Comparison of ENCODE assay signal across 8 cellular contexts in genomic region chrX:119692241-119693031, GRCh38. TPM values are rescaled to one million over a fixed set of nuclear protein-coding genes. Genes with fewer than 3 reads are reported as not detected.
A peak's percentile ranks its signal among the peaks of the same experiment; 100 is the strongest.
DNase-seq lines count a peak whose midpoint lies in the region; ATAC-seq and TF ChIP-seq lines count a peak whose summit lies in the region.

No MANE protein-coding gene starts in this region.

- peak overlapping the region; percentile 97 for H3K4me3 Mint-ChIP-seq in CD4-positive, alpha-beta T cell
- peak overlapping the region; percentile 93 to 100 (median 96) for H3K4me3 Mint-ChIP-seq in naive B cell

- intact Hi-C loops in CD4-positive, alpha-beta T cell (cut with DNase I, micrococcal nuclease): loop anchor here (2.0 to 10.0 kb wide), 6 partner anchors 14 to 88 kb away; partner anchors contain the start of gene NKRF (in 2 of the 2)
- intact Hi-C loops in transverse colon (cut with DNase I; ENCODE audit: low total_unique reads): no loop called here

- H3K36me3 Mint-ChIP-seq in CD4-positive, alpha-beta T cell (ENCODE audit: low read depth): peaks cover 41% of the 10 kb centered on the region
- no peaks in the 10 kb centered on the region for H3K36me3 Mint-ChIP-seq in naive B cell

- 48% methylated on average over 53 of the region's 66 CpGs; no CpG with 5 or more reads in 1 of the 2 donors for WGBS in transverse colon (ENCODE audit: low coverage in 1 of 2), 2 donors

- TF ChIP-seq POLR2A in transverse colon (IDR thresholded peaks at IDR 0.05): peak; percentile 30

- TF ChIP-seq CTCF in CD4-positive, alpha-beta T cell (IDR thresholded peaks at IDR 0.05): peak; percentile 16
- TF ChIP-seq CTCF in epithelial cell of proximal tubule (conservative IDR thresholded peaks at IDR 0.05; ENCODE audit: low read depth, low read length): no peak
- no peak for TF ChIP-seq CTCF in transverse colon (IDR thresholded peaks at IDR 0.05)

- no peaks in the 10 kb centered on the region for H3K9me3 Mint-ChIP-seq in CD4-positive, alpha-beta T cell
- H3K9me3 Mint-ChIP-seq in naive B cell: peaks cover 0 to 3% (median 0%) of the 10 kb centered on the region in 7 donors

- H3K36me3 ChIP-seq in transverse colon: no peaks in the 10 kb centered on the region

- no peaks in the 10 kb centered on the region for H3K27me3 ChIP-seq in CD4-positive, alpha-beta T cell (ENCODE audit: control insufficient read depth, insufficient read depth, low read length)
- H3K27me3 ChIP-seq in transverse colon: no peaks in the 10 kb centered on the region

- H3K4me3 ChIP-seq in epithelial cell of proximal tubule (ENCODE audit: low read depth, low read length) (peak overlapping the region; percentile 66), transverse colon (peak overlapping the region; percentile 58 to 83 (median 71))

- peak overlapping the region; percentile 85 for H3K27ac ChIP-seq in CD4-positive, alpha-beta T cell (ENCODE audit: low read depth, low read length)
- H3K27ac ChIP-seq in transverse colon: peak overlapping the region; percentile 86 to 93 (median 89)

- in situ Hi-C loops in transverse colon (cut with MboI; ENCODE audit: low pct_ligation_motif_present in 1 of 4, low pct_unique_long_range_greater_than_20kb in 1 of 4, low sequenced_read_pairs in 3 of 4): no loop called here

- peak; percentile 42 to 75 (median 56) for DNase-seq in CD4-positive, alpha-beta T cell
- DNase-seq in NCI-H510A treated with DMSO at 0.1 percent for 48 hours (lab: John Stamatoyannopoulos, UW): peak; percentile 40
- DNase-seq in activated CD8-positive, alpha-beta memory T cell treated with anti-CD3 and anti-CD28 coated beads, Interleukin-2, amount 50 U/mL, for 4 hours: peak; percentile 70
- DNase-seq in epithelial cell of proximal tubule (ENCODE audit: low read depth): no peak
- DNase-seq in naive B cell: peak; percentile 56
- peak; percentile 47 for DNase-seq in transverse colon

- peak overlapping the region; percentile 96 for H3K27ac Mint-ChIP-seq in CD4-positive, alpha-beta T cell
- H3K27ac Mint-ChIP-seq in naive B cell: peak overlapping the region; percentile 80 to 99 (median 96)

- no peak for TF ChIP-seq EP300 in transverse colon (IDR thresholded peaks at IDR 0.05; ENCODE audit: low read depth)

- H3K4me1 ChIP-seq in transverse colon: peaks cover 0 to 6% (median 0%) of the 10 kb centered on the region in 4 donors

- H3K9me3 ChIP-seq in CD4-positive, alpha-beta T cell (ENCODE audit: control insufficient read depth, low read length): no peaks in the 10 kb centered on the region
- H3K9me3 ChIP-seq in transverse colon: no peaks in the 10 kb centered on the region

- POLR2A ChIA-PET in CD4-positive, alpha-beta T cell (lab: Charles Lee): interaction anchor here (0.6 to 6.8 kb wide), 24 partner anchors 8 to 1196 kb away, joined by 3 to 199 read pairs (median 8); partner anchors contain the start of genes NDUFA1, NKRF, RNF113A and RPL39

- peak; percentile 47 for ATAC-seq in CD4-positive, alpha-beta T cell (ENCODE audit: poor library complexity)
- peak; percentile 32 for ATAC-seq in GM21515 (IDR thresholded peaks at IDR 0.05; ENCODE audit: unreplicated experiment)
- peak; percentile 45 to 55 for ATAC-seq in naive B cell (ENCODE audit: low read depth in 2 of 2)
- no peak for ATAC-seq in HG02973 (IDR thresholded peaks at IDR 0.05; ENCODE audit: unreplicated experiment)

- H3K27me3 Mint-ChIP-seq in CD4-positive, alpha-beta T cell: no peaks in the 10 kb centered on the region
- no peaks in the 10 kb centered on the region for H3K27me3 Mint-ChIP-seq in naive B cell

- CTCF ChIA-PET in CD4-positive, alpha-beta T cell (lab: Charles Lee): interaction anchor here (0.9 to 5.6 kb wide), 9 partner anchors 7 to 87 kb away, joined by 3 to 42 read pairs (median 9); no protein-coding TSS in a partner anchor

- peaks cover 30% of the 10 kb centered on the region for H3K4me1 Mint-ChIP-seq in CD4-positive, alpha-beta T cell (ENCODE audit: low read depth)
- H3K4me1 Mint-ChIP-seq in naive B cell: peaks cover 47 to 86% (median 58%) of the 10 kb centered on the region in 3 donors

RNA-seq across cellular contexts. Expression of gene SEPTIN6, which starts 0.5 kb away (rescaled TPM):
- 100 to 1,000 TPM; 132 to 134 TPM for total RNA-seq in CD4-positive, alpha-beta T cell
- total RNA-seq in epithelial cell of proximal tubule (27.6 and 28.4 TPM in 2 replicates), transverse colon (10 to 100 TPM in 3 of 4 donors, 1 to 10 TPM in 1; 9.4 to 88.2 (median 21.8) TPM)
- 100 to 1,000 TPM in 5 of 6 donors, 10 to 100 TPM in 1; 78.8 to 189 (median 150) TPM for polyA plus RNA-seq in naive B cell (ENCODE audit: low read depth in 6 of 6)
